Comparison of ENCODE assay signal across 8 cellular contexts in genomic region chr17:43846221-43846712, GRCh38. TPM values are rescaled to one million over a fixed set of nuclear protein-coding genes. Genes with fewer than 3 reads are reported as not detected.
DNase-seq lines count a peak whose midpoint lies in the region; ATAC-seq and TF ChIP-seq lines count a peak whose summit lies in the region.

No MANE protein-coding gene starts in this region.

- H3K4me1 ChIP-seq in Peyer's patch (no peaks in the 10 kb centered on the region), stomach (peaks cover 0 to 16% (median 8%) of the 10 kb centered on the region in 4 donors)

- H3K27ac Mint-ChIP-seq in activated T-helper 1 cell treated with anti-CD3 and anti-CD28 coated beads, Interleukin-12 subunit alpha, Interleukin-12 subunit beta, Interleukin-2, Interleukin-4 antibody, amounts not matched to agents 30 ng/mL and 10 ng/mL and 1 ng/mL, durations not matched to agents 14 hours and 24 hours and 36 hours, result no peak overlapping the region
- H3K27ac Mint-ChIP-seq in neural crest cell (ENCODE audit: unreplicated experiment), result no peak overlapping the region

- peak; percentile 35 for DNase-seq in DMS153 treated with DMSO at 0.1 percent for 48 hours (lab: John Stamatoyannopoulos, UW; ENCODE audit: unreplicated experiment)
- peak in 64 of 76 experiments; percentile 6 to 84 (median 56) for DNase-seq in HUDEP-2 (lab: John Stamatoyannopoulos, UW; ENCODE audit: unreplicated experiment in 76 of 76)
- peak; percentile 64 to 89 (median 89) for DNase-seq in Peyer's patch
- peak; percentile 67 for DNase-seq in activated T-helper 1 cell treated with anti-CD3 and anti-CD28 coated beads, Interleukin-12 subunit alpha, Interleukin-12 subunit beta, Interleukin-2, Interleukin-4 antibody, amounts not matched to agents 30 ng/mL and 10 ng/mL and 1 ng/mL, durations not matched to agents 14 hours and 24 hours and 36 hours (ENCODE audit: low spot score)
- peak; percentile 79 for DNase-seq in fibroblast of the aortic adventitia (ENCODE audit: low read depth)
- DNase-seq in neural crest cell (ENCODE audit: low read depth, low spot score), result peak; percentile 95
- peak; percentile 88 for DNase-seq in stomach

- no peak for ATAC-seq in HG02870 (IDR thresholded peaks at IDR 0.05; ENCODE audit: unreplicated experiment)

- no peaks in the 10 kb centered on the region for H3K9me3 Mint-ChIP-seq in activated T-helper 1 cell treated with anti-CD3 and anti-CD28 coated beads, Interleukin-12 subunit alpha, Interleukin-12 subunit beta, Interleukin-2, Interleukin-4 antibody, amounts not matched to agents 30 ng/mL and 10 ng/mL and 1 ng/mL, durations not matched to agents 14 hours and 24 hours and 36 hours
- H3K9me3 Mint-ChIP-seq in neural crest cell, result no peaks in the 10 kb centered on the region

- H3K9me3 ChIP-seq in Peyer's patch, result no peaks in the 10 kb centered on the region
- no peaks in the 10 kb centered on the region for H3K9me3 ChIP-seq in stomach

- no peaks in the 10 kb centered on the region for H3K36me3 Mint-ChIP-seq in activated T-helper 1 cell treated with anti-CD3 and anti-CD28 coated beads, Interleukin-12 subunit alpha, Interleukin-12 subunit beta, Interleukin-2, Interleukin-4 antibody, amounts not matched to agents 30 ng/mL and 10 ng/mL and 1 ng/mL, durations not matched to agents 14 hours and 24 hours and 36 hours (ENCODE audit: low read depth)
- H3K36me3 Mint-ChIP-seq in neural crest cell (ENCODE audit: low read depth), result no peaks in the 10 kb centered on the region

- H3K27me3 ChIP-seq in Peyer's patch (no peaks in the 10 kb centered on the region), stomach (peaks cover 0 to 7% (median 0%) of the 10 kb centered on the region in 3 donors)

- TF ChIP-seq CTCF in Peyer's patch (IDR thresholded peaks at IDR 0.05) (peak; percentile 77 to 95 (median 94)), fibroblast of the aortic adventitia (IDR thresholded peaks at IDR 0.05; ENCODE audit: insufficient read depth, low read length) (peak; percentile 100), neural crest cell (conservative IDR thresholded peaks at IDR 0.05) (peak; percentile 92), stomach (IDR thresholded peaks at IDR 0.05) (peak in 5 of 7 experiments; percentile 92 to 98 (median 98))

- H3K36me3 ChIP-seq in Peyer's patch, result no peaks in the 10 kb centered on the region
- H3K36me3 ChIP-seq in stomach, result no peaks in the 10 kb centered on the region

- peaks cover 12% of the 10 kb centered on the region for H3K27me3 Mint-ChIP-seq in activated T-helper 1 cell treated with anti-CD3 and anti-CD28 coated beads, Interleukin-12 subunit alpha, Interleukin-12 subunit beta, Interleukin-2, Interleukin-4 antibody, amounts not matched to agents 30 ng/mL and 10 ng/mL and 1 ng/mL, durations not matched to agents 14 hours and 24 hours and 36 hours (ENCODE audit: insufficient read depth)
- H3K27me3 Mint-ChIP-seq in neural crest cell (ENCODE audit: low read depth), result peaks cover 6% of the 10 kb centered on the region

- TF ChIP-seq POLR2A in Peyer's patch (IDR thresholded peaks at IDR 0.05) (no peak), stomach (IDR thresholded peaks at IDR 0.05) (no peak)

- WGBS in stomach, 5 donors, result 8 to 15% (median 11%) methylated on average over 13 of the region's 13 CpGs

- intact Hi-C loops in activated T-helper 1 cell treated with anti-CD3 and anti-CD28 coated beads, Interleukin-12 subunit alpha, Interleukin-12 subunit beta, Interleukin-2, Interleukin-4 antibody, amounts not matched to agents 30 ng/mL and 10 ng/mL and 1 ng/mL, durations not matched to agents 14 hours and 24 hours and 36 hours (cut with micrococcal nuclease), result loop anchor here (1.0 kb wide), 2 partner anchors 67 to 152 kb away; no protein-coding TSS in a partner anchor
- intact Hi-C loops in stomach (cut with DNase I; ENCODE audit: low total_unique reads), result no loop called here

- TF ChIP-seq EP300 in stomach (IDR thresholded peaks at IDR 0.05), result no peak

- H3K4me3 Mint-ChIP-seq in activated T-helper 1 cell treated with anti-CD3 and anti-CD28 coated beads, Interleukin-12 subunit alpha, Interleukin-12 subunit beta, Interleukin-2, Interleukin-4 antibody, amounts not matched to agents 30 ng/mL and 10 ng/mL and 1 ng/mL, durations not matched to agents 14 hours and 24 hours and 36 hours, result no peak overlapping the region
- H3K4me3 Mint-ChIP-seq in neural crest cell, result no peak overlapping the region

- H3K27ac ChIP-seq in Peyer's patch, result no peak overlapping the region
- no peak overlapping the region for H3K27ac ChIP-seq in stomach

- H3K4me3 ChIP-seq in Peyer's patch (no peak overlapping the region), fibroblast of the aortic adventitia (ENCODE audit: low read depth, low read length) (no peak overlapping the region), stomach (no peak overlapping the region)

- H3K4me1 Mint-ChIP-seq in activated T-helper 1 cell treated with anti-CD3 and anti-CD28 coated beads, Interleukin-12 subunit alpha, Interleukin-12 subunit beta, Interleukin-2, Interleukin-4 antibody, amounts not matched to agents 30 ng/mL and 10 ng/mL and 1 ng/mL, durations not matched to agents 14 hours and 24 hours and 36 hours (ENCODE audit: low read depth), result no peaks in the 10 kb centered on the region
- peaks cover 15% of the 10 kb centered on the region for H3K4me1 Mint-ChIP-seq in neural crest cell

RNA-seq across cellular contexts. Expression of gene CD300LG, which starts 0.7 kb away (rescaled TPM):
- total RNA-seq in Peyer's patch (under 1 TPM in 1 of 4 donors, not detected in 3; 0.54 TPM), fibroblast of the aortic adventitia (ENCODE audit: low replicate concordance) (not detected in 2 replicates), neural crest cell (not detected in 2 replicates), stomach (1 to 10 TPM in 2 of 5 donors, under 1 TPM in 2, not detected in 1; 0.29 to 3.7 (median 1.5) TPM)
- total RNA-seq in activated T-helper 1 cell treated with anti-CD3 and anti-CD28 coated beads, Interleukin-12 subunit alpha, Interleukin-12 subunit beta, Interleukin-2, Interleukin-4 antibody, amounts not matched to agents 30 ng/mL and 10 ng/mL and 1 ng/mL, durations not matched to agents 14 hours and 24 hours and 36 hours, result not detected in 2 replicates
- polyA plus RNA-seq in stomach, result 1 to 10 TPM in 1 of 3 donors, under 1 TPM in 2; 0.37 to 1.1 (median 0.92) TPM

RNA-seq across cellular contexts. Expression of gene MPP3, which starts 13.3 kb away (rescaled TPM):
- total RNA-seq in Peyer's patch (10 to 100 TPM in 2 of 4 donors, 1 to 10 TPM in 2; 1.6 to 16.1 (median 10.5) TPM), fibroblast of the aortic adventitia (ENCODE audit: low replicate concordance) (5.7 and 9.6 TPM in 2 replicates), neural crest cell (13.8 and 14.4 TPM in 2 replicates), stomach (10 to 100 TPM in 4 of 5 donors, 1 to 10 TPM in 1; 7.2 to 22.8 (median 17.4) TPM)
- 0.22 and 0.47 TPM in 2 replicates for total RNA-seq in activated T-helper 1 cell treated with anti-CD3 and anti-CD28 coated beads, Interleukin-12 subunit alpha, Interleukin-12 subunit beta, Interleukin-2, Interleukin-4 antibody, amounts not matched to agents 30 ng/mL and 10 ng/mL and 1 ng/mL, durations not matched to agents 14 hours and 24 hours and 36 hours
- 1 to 10 TPM in 2 of 3 donors, under 1 TPM in 1; 0.31 to 9.3 (median 2.4) TPM for polyA plus RNA-seq in stomach

Comparison
In these comparisons a context has a peak if more than half of its experiments do, and no peak if none do; other contexts are left out.
1. DNase-seq: peak in every context shown above with its lines; median percentile 95 in neural crest cell; 89 in Peyer's patch; 88 in stomach; 79 in fibroblast of the aortic adventitia; 67 in activated T-helper 1 cell treated with anti-CD3 and anti-CD28 coated beads, Interleukin-12 subunit alpha, Interleukin-12 subunit beta, Interleukin-2, Interleukin-4 antibody, amounts not matched to agents 30 ng/mL and 10 ng/mL and 1 ng/mL, durations not matched to agents 14 hours and 24 hours and 36 hours; 56 in HUDEP-2; 35 in DMS153 treated with DMSO at 0.1 percent for 48 hours.